In the genomic region with DNA sequence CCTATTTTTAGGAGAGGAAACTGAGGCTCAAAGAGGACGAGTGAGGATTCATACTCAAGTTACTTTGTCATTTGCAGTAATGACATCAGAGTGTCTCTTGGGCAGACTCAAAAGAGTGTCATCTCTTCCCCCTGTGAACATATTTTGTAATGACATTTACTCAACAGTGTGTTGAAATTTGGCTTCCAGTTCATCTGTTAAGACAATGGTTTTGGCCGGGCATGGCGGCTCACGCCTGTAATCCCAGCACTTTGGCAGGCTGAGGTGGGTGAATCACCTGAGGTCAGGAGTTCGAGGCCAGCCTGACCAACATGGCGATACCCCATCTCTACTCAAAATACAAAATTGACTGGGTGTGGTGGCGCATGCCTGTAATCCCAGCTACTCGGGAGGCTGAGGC, we compare ENCODE assay signal across 18 cellular contexts. TPM values are rescaled to one million over a fixed set of nuclear protein-coding genes. Genes with fewer than 3 reads are reported as not detected.
"Had no signal": no experiment of that assay in that cellular context is flagged by ENCODE, and none has a peak within 500 bp of the region (broad histone marks: within the 10 kb centered on the region; RNA-seq: fewer than 3 reads in every experiment).

No MANE protein-coding gene starts in this region.

- ATAC-seq: left ventricle myocardium superior; stimulated activated memory B cell treated with anti-CD40 and anti-IgM and Interleukin-4, amounts not matched to agents 10 μg/mL and 1 μg/mL and 100 μg/mL, for 72 hours had no signal

- H3K27ac ChIP-seq: ascending aorta, colonic mucosa, skin epidermis, tibial nerve had no signal

- H3K36me3 ChIP-seq: ascending aorta, colonic mucosa had no signal

- H3K4me1 ChIP-seq: ascending aorta, colonic mucosa, tibial nerve had no signal

- H3K9me3 ChIP-seq: ascending aorta, colonic mucosa, tibial nerve had no signal

- H3K4me3 ChIP-seq: ascending aorta, colonic mucosa, skin epidermis, tibial nerve had no signal

- H3K27me3 ChIP-seq: ascending aorta, colonic mucosa, tibial nerve had no signal

- DNase-seq: activated CD4-positive, alpha-beta memory T cell treated with anti-CD3 and anti-CD28 coated beads for 36 hours; activated CD4-positive, alpha-beta T cell treated with anti-CD3 and anti-CD28 coated beads for 1 hour; activated CD8-positive, alpha-beta memory T cell treated with anti-CD3 and anti-CD28 coated beads, Interleukin-2, amount 50 U/mL, for 48 hours; activated naive CD4-positive, alpha-beta T cell; colonic mucosa; kidney; left ventricle myocardium superior; retina; T-helper 9 cell had no signal

RNA-seq across cellular contexts. Expression of a gene that starts 28.9 kb away (rescaled TPM):
- total RNA-seq: activated CD4-positive, alpha-beta memory T cell treated with anti-CD3 and anti-CD28 coated beads for 36 hours; activated T-helper 1 cell treated with anti-CD3 and anti-CD28 coated beads, Interleukin-12 subunit alpha, Interleukin-12 subunit beta, Interleukin-2, Interleukin-4 antibody, amounts not matched to agents 30 ng/mL and 10 ng/mL and 1 ng/mL, durations not matched to agents 14 hours and 24 hours and 36 hours; endothelial cell of umbilical vein had no signal
- polyA plus RNA-seq: endothelial cell of umbilical vein, neural cell had no signal

RNA-seq across cellular contexts. Expression of a gene that starts 44.7 kb away (rescaled TPM):
- total RNA-seq: activated CD4-positive, alpha-beta memory T cell treated with anti-CD3 and anti-CD28 coated beads for 36 hours; activated T-helper 1 cell treated with anti-CD3 and anti-CD28 coated beads, Interleukin-12 subunit alpha, Interleukin-12 subunit beta, Interleukin-2, Interleukin-4 antibody, amounts not matched to agents 30 ng/mL and 10 ng/mL and 1 ng/mL, durations not matched to agents 14 hours and 24 hours and 36 hours; ascending aorta; cardiac septum; endothelial cell of umbilical vein; left ventricle myocardium superior; osteocyte; tibial nerve had no signal
- polyA plus RNA-seq: endothelial cell of umbilical vein, neural cell had no signal
